ENCODE assay signal across 11 cellular contexts in the genomic region with DNA sequence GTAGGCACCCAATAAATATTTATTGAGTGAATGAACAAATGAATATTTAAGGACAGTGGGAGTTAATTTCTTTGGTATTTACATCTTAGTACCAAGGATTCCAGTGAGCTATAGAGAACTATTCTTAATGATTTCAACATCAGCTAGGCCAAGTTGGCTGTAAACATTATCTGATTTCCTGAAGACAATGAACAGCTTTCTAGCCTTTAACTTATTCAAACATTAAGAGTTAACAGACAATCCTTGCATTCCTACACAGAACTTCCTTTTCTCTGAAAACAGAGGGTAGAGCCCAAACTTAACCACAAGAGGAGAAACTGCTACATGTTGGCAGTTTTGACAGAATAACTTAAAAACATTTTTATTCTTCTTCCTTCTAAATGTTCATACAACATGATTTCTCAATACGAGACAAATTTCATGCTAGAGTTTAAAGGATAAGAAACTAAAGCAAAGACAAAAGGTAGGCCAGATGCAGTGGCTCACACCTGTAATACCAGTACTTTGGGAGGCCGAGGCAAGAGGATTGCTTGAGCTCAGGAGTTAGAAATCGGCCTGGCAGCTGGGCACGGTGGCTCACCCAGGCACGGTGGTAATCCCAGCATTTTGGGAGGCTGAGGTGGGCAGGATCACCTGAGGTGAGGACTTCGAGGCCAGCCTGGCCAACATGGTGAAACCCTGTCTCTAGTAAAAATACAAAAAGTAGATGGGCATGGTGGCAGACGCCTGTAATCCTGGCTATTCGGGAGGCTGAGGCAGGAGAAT. TPM values are rescaled to one million over a fixed set of nuclear protein-coding genes. Genes with fewer than 3 reads are reported as not detected.
DNase-seq lines count a peak whose midpoint lies in the region; ATAC-seq and TF ChIP-seq lines count a peak whose summit lies in the region.
"Had no signal": no experiment of that assay in that cellular context is flagged by ENCODE, and none has a peak within 500 bp of the region (broad histone marks: within the 10 kb centered on the region; RNA-seq: fewer than 3 reads in every experiment).

No MANE protein-coding gene starts in this region.

- H3K36me3 ChIP-seq in upper lobe of left lung, result no peaks in the 10 kb centered on the region

- H3K27ac ChIP-seq in upper lobe of left lung, result peak overlapping the region; percentile 11 to 74 (median 66)

- TF ChIP-seq EP300 in upper lobe of left lung (IDR thresholded peaks at IDR 0.05), result no peak

- POLR2A ChIA-PET in activated CD4-positive, alpha-beta memory T cell treated with anti-CD3 and anti-CD28 coated beads, Interleukin-2, amount 10 ng/mL, durations not matched to agents 7 days and 5 days (lab: Charles Lee), result interaction anchor here (1.1 to 8.6 kb wide), 3 partner anchors 10 to 25 kb away, joined by 4 to 256 read pairs (median 7); partner anchors contain the start of gene ATAD5

- H3K9me3 Mint-ChIP-seq in activated naive CD4-positive, alpha-beta T cell treated with anti-CD3 and anti-CD28 coated beads, Interleukin-2, amount 50 U/mL, for 24 hours, result no peaks in the 10 kb centered on the region
- no peaks in the 10 kb centered on the region for H3K9me3 Mint-ChIP-seq in activated CD4-positive, alpha-beta memory T cell treated with anti-CD3 and anti-CD28 coated beads, Interleukin-2, amount 10 ng/mL, durations not matched to agents 7 days and 5 days

- TF ChIP-seq POLR2A in upper lobe of left lung (IDR thresholded peaks at IDR 0.05), result no peak

- no peak for ATAC-seq in upper lobe of left lung (ENCODE audit: low FRiP score in 2 of 2)
- ATAC-seq in HG03442 (IDR thresholded peaks at IDR 0.05; ENCODE audit: unreplicated experiment), result no peak
- ATAC-seq: left colon had no signal

- peaks cover 34 to 55% (median 42%) of the 10 kb centered on the region in 4 donors for H3K4me1 ChIP-seq in upper lobe of left lung

- 64 to 69% methylated on average over 8 of the region's 8 CpGs for WGBS in upper lobe of left lung, 2 donors

- H3K27me3 Mint-ChIP-seq in activated naive CD4-positive, alpha-beta T cell treated with anti-CD3 and anti-CD28 coated beads, Interleukin-2, amount 50 U/mL, for 24 hours, result no peaks in the 10 kb centered on the region
- no peaks in the 10 kb centered on the region for H3K27me3 Mint-ChIP-seq in activated CD4-positive, alpha-beta memory T cell treated with anti-CD3 and anti-CD28 coated beads, Interleukin-2, amount 10 ng/mL, durations not matched to agents 7 days and 5 days

- H3K27me3 ChIP-seq in upper lobe of left lung, result no peaks in the 10 kb centered on the region

- peaks cover 61% of the 10 kb centered on the region for H3K4me1 Mint-ChIP-seq in activated naive CD4-positive, alpha-beta T cell treated with anti-CD3 and anti-CD28 coated beads, Interleukin-2, amount 50 U/mL, for 24 hours
- H3K4me1 Mint-ChIP-seq in activated CD4-positive, alpha-beta memory T cell treated with anti-CD3 and anti-CD28 coated beads, Interleukin-2, amount 10 ng/mL, durations not matched to agents 7 days and 5 days, result peaks cover 54% of the 10 kb centered on the region

- H3K4me3 ChIP-seq in upper lobe of left lung, result no peak overlapping the region

- H3K9me3 ChIP-seq in upper lobe of left lung, result no peaks in the 10 kb centered on the region

- peaks cover 5% of the 10 kb centered on the region for H3K36me3 Mint-ChIP-seq in activated naive CD4-positive, alpha-beta T cell treated with anti-CD3 and anti-CD28 coated beads, Interleukin-2, amount 50 U/mL, for 24 hours
- peaks cover 39% of the 10 kb centered on the region for H3K36me3 Mint-ChIP-seq in activated CD4-positive, alpha-beta memory T cell treated with anti-CD3 and anti-CD28 coated beads, Interleukin-2, amount 10 ng/mL, durations not matched to agents 7 days and 5 days (ENCODE audit: low read depth)

- peak overlapping the region; percentile 96 for H3K27ac Mint-ChIP-seq in activated naive CD4-positive, alpha-beta T cell treated with anti-CD3 and anti-CD28 coated beads, Interleukin-2, amount 50 U/mL, for 24 hours
- peak overlapping the region; percentile 89 for H3K27ac Mint-ChIP-seq in activated CD4-positive, alpha-beta memory T cell treated with anti-CD3 and anti-CD28 coated beads, Interleukin-2, amount 10 ng/mL, durations not matched to agents 7 days and 5 days

- no peak for DNase-seq in activated naive CD4-positive, alpha-beta T cell (lab: John Stamatoyannopoulos, UW)
- no peak for DNase-seq in activated CD4-positive, alpha-beta memory T cell treated with anti-CD3 and anti-CD28 coated beads, Interleukin-2, amount 10 ng/mL, durations not matched to agents 7 days and 5 days
- DNase-seq in iris pigment epithelial cell (ENCODE audit: low read depth), result peak; percentile 61
- no peak for DNase-seq in upper lobe of left lung
- no peak for DNase-seq in germinal center (ENCODE audit: low spot score)
- DNase-seq in NCI-H1105 (lab: John Stamatoyannopoulos, UW), result no peak
- DNase-seq: amygdala, left colon, NCI-H82 had no signal

- TF ChIP-seq CTCF in upper lobe of left lung (IDR thresholded peaks at IDR 0.05), result no peak

- H3K4me3 Mint-ChIP-seq in activated naive CD4-positive, alpha-beta T cell treated with anti-CD3 and anti-CD28 coated beads, Interleukin-2, amount 50 U/mL, for 24 hours, result peak overlapping the region; percentile 96
- peak overlapping the region; percentile 94 for H3K4me3 Mint-ChIP-seq in activated CD4-positive, alpha-beta memory T cell treated with anti-CD3 and anti-CD28 coated beads, Interleukin-2, amount 10 ng/mL, durations not matched to agents 7 days and 5 days

- CTCF ChIA-PET in activated CD4-positive, alpha-beta memory T cell treated with anti-CD3 and anti-CD28 coated beads, Interleukin-2, amount 10 ng/mL, durations not matched to agents 7 days and 5 days (lab: Charles Lee), result interaction anchor here (1.2 to 8.7 kb wide), 2 partner anchors 11 to 101 kb away, joined by 3 to 185 read pairs; no protein-coding TSS in a partner anchor

RNA-seq across cellular contexts. Expression of gene CRLF3, which starts 4.4 kb away (rescaled TPM):
- total RNA-seq in activated CD4-positive, alpha-beta memory T cell treated with anti-CD3 and anti-CD28 coated beads, Interleukin-2, amount 10 ng/mL, durations not matched to agents 7 days and 5 days, result 10 to 100 TPM; 70.1 to 76.2 TPM
- total RNA-seq in upper lobe of left lung, result 10 to 100 TPM in 5 of 6 donors, 1 to 10 TPM in 1; 8.1 to 26.4 (median 17.8) TPM

RNA-seq across cellular contexts. Expression of gene ATAD5, which starts 11.6 kb away (rescaled TPM):
- total RNA-seq in activated CD4-positive, alpha-beta memory T cell treated with anti-CD3 and anti-CD28 coated beads, Interleukin-2, amount 10 ng/mL, durations not matched to agents 7 days and 5 days, result 10 to 100 TPM; 24.0 to 26.7 TPM
- total RNA-seq in upper lobe of left lung, result 1 to 10 TPM; 1.5 to 6.3 (median 1.9) TPM
